ENCODE assay signal across 1 cellular context in genomic region chr10:75099952-75100763, GRCh38.
TF ChIP-seq lines count a peak whose summit lies in the region.

No MANE protein-coding gene starts in this region.

TF ChIP-seq in GM12878, 131 proteins besides CTCF, POLR2A, EP300 and RAD21 (continued from another document and continues in another):
- TF ChIP-seq CUX1 (IDR thresholded peaks at IDR 0.05; ENCODE audit: insufficient replicate concordance, low read depth, low read length) (no peak), SREBF2 (IDR thresholded peaks at IDR 0.05; ENCODE audit: low read length) (no peak), CHD4 (IDR thresholded peaks at IDR 0.05) (no peak), SMARCA5 (IDR thresholded peaks at IDR 0.05) (peak; percentile 69; the same call in 1 of the 2 replicates), FOXM1 (IDR thresholded peaks at IDR 0.05; ENCODE audit: low read depth, low read length) (no peak), KLF5 (IDR thresholded peaks at IDR 0.05; ENCODE audit: partially characterized antibody) (peak; percentile 34), STAT1 (conservative IDR thresholded peaks at IDR 0.05) (0 out of 2 replicates have a peak, but pooled peaks have one; percentile 71), ZBTB40 (IDR thresholded peaks at IDR 0.05; ENCODE audit: borderline replicate concordance) (no peak), RUNX3 (IDR thresholded peaks at IDR 0.05; ENCODE audit: low read length) (no peak), RELA (IDR thresholded peaks at IDR 0.05; ENCODE audit: borderline replicate concordance, partially characterized antibody) (peak; percentile 57), IKZF1 (conservative IDR thresholded peaks at IDR 0.05) (peak; percentile 40; the same call in 1 of the 2 replicates), NBN (IDR thresholded peaks at IDR 0.05) (0 out of 2 replicates have a peak, but pooled peaks have one; percentile 24), POU2F2 (IDR thresholded peaks at IDR 0.05; ENCODE audit: borderline replicate concordance, low read depth, low read length) (0 out of 3 replicates have a peak, but pooled peaks have one; percentile 23), ZNF274 (IDR thresholded peaks at IDR 0.05; ENCODE audit: insufficient read depth, insufficient read length) (no peak), IRF5 (IDR thresholded peaks at IDR 0.05; ENCODE audit: borderline replicate concordance) (no peak), ZNF207 (IDR thresholded peaks at IDR 0.05; ENCODE audit: borderline replicate concordance) (no peak), KDM1A (IDR thresholded peaks at IDR 0.05; ENCODE audit: borderline replicate concordance) (no peak), CHD2 (IDR thresholded peaks at IDR 0.05; ENCODE audit: borderline replicate concordance, low read depth, low read length) (no peak), EZH2 (IDR thresholded peaks at IDR 0.05; ENCODE audit: borderline replicate concordance, control insufficient read depth, low read depth, low read length) (no peak), TARDBP (IDR thresholded peaks at IDR 0.05; ENCODE audit: borderline replicate concordance) (0 out of 2 replicates have a peak, but pooled peaks have one; percentile 22), TBL1XR1 (IDR thresholded peaks at IDR 0.05; ENCODE audit: low read depth, low read length) (no peak), ZNF592 (IDR thresholded peaks at IDR 0.05) (no peak), YY1 (IDR thresholded peaks at IDR 0.05; ENCODE audit: low read depth, low read length) (peak; percentile 54; the same call in 1 of the 2 replicates), SPI1 (IDR thresholded peaks at IDR 0.05; ENCODE audit: borderline replicate concordance, insufficient read depth, low read depth, low read length) (0 out of 2 replicates have a peak, but pooled peaks have one; percentile 9), JUNB (IDR thresholded peaks at IDR 0.05) (no peak), SMC3 (IDR thresholded peaks at IDR 0.05; ENCODE audit: borderline replicate concordance, low read length) (peak; percentile 95), RB1 (IDR thresholded peaks at IDR 0.05; ENCODE audit: borderline replicate concordance) (peak; percentile 88), ESRRA (IDR thresholded peaks at IDR 0.05; ENCODE audit: low read length) (no peak), FOXK2 (IDR thresholded peaks at IDR 0.05) (no peak), CBFB (IDR thresholded peaks at IDR 0.05; ENCODE audit: low read depth) (no peak), HDAC6 (IDR thresholded peaks at IDR 0.05; ENCODE audit: unreplicated experiment) (no peak), SUPT20H (IDR thresholded peaks at IDR 0.05; ENCODE audit: borderline replicate concordance, control insufficient read depth, low read depth, low read length) (no peak), SRF (IDR thresholded peaks at IDR 0.05; ENCODE audit: low read depth in 2 of 2, low read length in 2 of 2) (no peak), NR2C1 (IDR thresholded peaks at IDR 0.05) (no peak), CREM (IDR thresholded peaks at IDR 0.05; ENCODE audit: low read depth) (no peak), BRCA1 (IDR thresholded peaks at IDR 0.05; ENCODE audit: low read depth, low read length) (no peak), ZZZ3 (IDR thresholded peaks at IDR 0.05; ENCODE audit: control insufficient read depth, insufficient read length, low read depth) (no peak), IRF4 (IDR thresholded peaks at IDR 0.05; ENCODE audit: low read depth, low read length) (0 out of 2 replicates have a peak, but pooled peaks have one; percentile 47), MYC (IDR thresholded peaks at IDR 0.05; ENCODE audit: insufficient read depth, insufficient read length, insufficient replicate concordance, low read length, severe bottlenecking) (no peak), ZNF24 (IDR thresholded peaks at IDR 0.05) (no peak)
- TF ChIP-seq, protein P1, sequence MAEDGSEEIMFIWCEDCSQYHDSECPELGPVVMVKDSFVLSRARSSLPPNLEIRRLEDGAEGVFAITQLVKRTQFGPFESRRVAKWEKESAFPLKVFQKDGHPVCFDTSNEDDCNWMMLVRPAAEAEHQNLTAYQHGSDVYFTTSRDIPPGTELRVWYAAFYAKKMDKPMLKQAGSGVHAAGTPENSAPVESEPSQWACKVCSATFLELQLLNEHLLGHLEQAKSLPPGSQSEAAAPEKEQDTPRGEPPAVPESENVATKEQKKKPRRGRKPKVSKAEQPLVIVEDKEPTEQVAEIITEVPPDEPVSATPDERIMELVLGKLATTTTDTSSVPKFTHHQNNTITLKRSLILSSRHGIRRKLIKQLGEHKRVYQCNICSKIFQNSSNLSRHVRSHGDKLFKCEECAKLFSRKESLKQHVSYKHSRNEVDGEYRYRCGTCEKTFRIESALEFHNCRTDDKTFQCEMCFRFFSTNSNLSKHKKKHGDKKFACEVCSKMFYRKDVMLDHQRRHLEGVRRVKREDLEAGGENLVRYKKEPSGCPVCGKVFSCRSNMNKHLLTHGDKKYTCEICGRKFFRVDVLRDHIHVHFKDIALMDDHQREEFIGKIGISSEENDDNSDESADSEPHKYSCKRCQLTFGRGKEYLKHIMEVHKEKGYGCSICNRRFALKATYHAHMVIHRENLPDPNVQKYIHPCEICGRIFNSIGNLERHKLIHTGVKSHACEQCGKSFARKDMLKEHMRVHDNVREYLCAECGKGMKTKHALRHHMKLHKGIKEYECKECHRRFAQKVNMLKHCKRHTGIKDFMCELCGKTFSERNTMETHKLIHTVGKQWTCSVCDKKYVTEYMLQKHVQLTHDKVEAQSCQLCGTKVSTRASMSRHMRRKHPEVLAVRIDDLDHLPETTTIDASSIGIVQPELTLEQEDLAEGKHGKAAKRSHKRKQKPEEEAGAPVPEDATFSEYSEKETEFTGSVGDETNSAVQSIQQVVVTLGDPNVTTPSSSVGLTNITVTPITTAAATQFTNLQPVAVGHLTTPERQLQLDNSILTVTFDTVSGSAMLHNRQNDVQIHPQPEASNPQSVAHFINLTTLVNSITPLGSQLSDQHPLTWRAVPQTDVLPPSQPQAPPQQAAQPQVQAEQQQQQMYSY (CRISPR knock-in tag; IDR thresholded peaks at IDR 0.05): no peak
- TF ChIP-seq, protein P2, sequence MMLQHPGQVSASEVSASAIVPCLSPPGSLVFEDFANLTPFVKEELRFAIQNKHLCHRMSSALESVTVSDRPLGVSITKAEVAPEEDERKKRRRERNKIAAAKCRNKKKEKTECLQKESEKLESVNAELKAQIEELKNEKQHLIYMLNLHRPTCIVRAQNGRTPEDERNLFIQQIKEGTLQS (IDR thresholded peaks at IDR 0.05; ENCODE audit: borderline replicate concordance, extremely low read depth, low read depth, low read length): no peak
- TF ChIP-seq, protein P3, sequence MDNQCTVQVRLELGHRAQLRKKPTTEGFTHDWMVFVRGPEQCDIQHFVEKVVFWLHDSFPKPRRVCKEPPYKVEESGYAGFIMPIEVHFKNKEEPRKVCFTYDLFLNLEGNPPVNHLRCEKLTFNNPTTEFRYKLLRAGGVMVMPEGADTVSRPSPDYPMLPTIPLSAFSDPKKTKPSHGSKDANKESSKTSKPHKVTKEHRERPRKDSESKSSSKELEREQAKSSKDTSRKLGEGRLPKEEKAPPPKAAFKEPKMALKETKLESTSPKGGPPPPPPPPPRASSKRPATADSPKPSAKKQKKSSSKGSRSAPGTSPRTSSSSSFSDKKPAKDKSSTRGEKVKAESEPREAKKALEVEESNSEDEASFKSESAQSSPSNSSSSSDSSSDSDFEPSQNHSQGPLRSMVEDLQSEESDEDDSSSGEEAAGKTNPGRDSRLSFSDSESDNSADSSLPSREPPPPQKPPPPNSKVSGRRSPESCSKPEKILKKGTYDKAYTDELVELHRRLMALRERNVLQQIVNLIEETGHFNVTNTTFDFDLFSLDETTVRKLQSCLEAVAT (IDR thresholded peaks at IDR 0.05): no peak
